In the genomic region with DNA sequence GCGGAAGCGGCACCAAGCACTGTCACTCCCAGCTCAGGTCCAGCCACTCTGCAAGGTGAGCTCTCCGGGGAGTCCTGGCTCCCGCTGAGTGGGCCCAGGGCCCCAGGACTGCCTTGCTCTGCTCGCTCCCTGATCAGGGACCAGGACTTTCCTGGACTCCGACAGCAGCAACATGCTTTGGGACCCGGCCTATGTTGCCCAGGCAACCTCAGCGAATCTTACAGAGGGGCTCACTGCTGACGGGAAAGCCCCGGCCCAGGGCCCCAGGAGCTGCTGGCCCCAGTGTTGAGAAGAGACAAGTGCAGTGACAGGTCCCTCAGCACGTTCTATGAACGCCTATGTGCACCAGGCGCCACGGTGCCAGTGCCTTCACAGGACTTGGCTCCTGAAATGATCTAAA, we compare ENCODE assay signal across 16 cellular contexts. TPM values are rescaled to one million over a fixed set of nuclear protein-coding genes. Genes with fewer than 3 reads are reported as not detected.
DNase-seq lines count a peak whose midpoint lies in the region; ATAC-seq and TF ChIP-seq lines count a peak whose summit lies in the region.
"Had no signal": no experiment of that assay in that cellular context is flagged by ENCODE, and none has a peak within 500 bp of the region (broad histone marks: within the 10 kb centered on the region; RNA-seq: fewer than 3 reads in every experiment).

No MANE protein-coding gene starts in this region.

- POLR2A ChIA-PET in RWPE1 (lab: Yijun Ruan, JAX; ENCODE audit: low non-redundant PET), result no interaction called here

- H3K36me3 ChIP-seq in neural progenitor cell, result no peaks in the 10 kb centered on the region
- H3K36me3 ChIP-seq in skeletal muscle tissue (ENCODE audit: control insufficient read depth in 3 of 3, insufficient read depth in 3 of 3, low read length in 3 of 3), result no peaks in the 10 kb centered on the region
- no peaks in the 10 kb centered on the region for H3K36me3 ChIP-seq in tibial artery

- peaks cover 25% of the 10 kb centered on the region for H3K4me1 Mint-ChIP-seq in neural progenitor cell

- in situ Hi-C loops in ACHN (cut with HindIII; ENCODE audit: low pct_ligation_motif_present, low pct_unique_long_range_greater_than_20kb, low sequenced_read_pairs), result no loop called here

- H4K20me1 ChIP-seq in neural progenitor cell (ENCODE audit: low read depth), result no peaks in the 10 kb centered on the region

- H3K9me3 ChIP-seq in neural progenitor cell (ENCODE audit: low read depth), result no peaks in the 10 kb centered on the region
- H3K9me3 ChIP-seq in skeletal muscle tissue (ENCODE audit: control insufficient read depth in 3 of 3, low read length in 3 of 3), result no peaks in the 10 kb centered on the region
- H3K9me3 ChIP-seq in tibial artery, result no peaks in the 10 kb centered on the region

- peak overlapping the region; percentile 51 for H2AFZ ChIP-seq in neural progenitor cell (replicated peaks)

- peak overlapping the region; percentile 62 for H3K27ac Mint-ChIP-seq in neural progenitor cell
- H3K27ac Mint-ChIP-seq: CD8-positive, alpha-beta T cell had no signal

- H3K4me1 ChIP-seq in neural progenitor cell, result peaks cover 7% of the 10 kb centered on the region
- peaks cover 16 to 32% (median 31%) of the 10 kb centered on the region in 3 donors for H3K4me1 ChIP-seq in skeletal muscle tissue (ENCODE audit: control insufficient read depth in 3 of 3, insufficient read depth in 3 of 3, low read length in 3 of 3)
- peaks cover 0 to 10% (median 0%) of the 10 kb centered on the region in 4 donors for H3K4me1 ChIP-seq in tibial artery

- ATAC-seq in HG03521 (IDR thresholded peaks at IDR 0.05; ENCODE audit: unreplicated experiment), result no peak
- ATAC-seq: CD8-positive, alpha-beta T cell had no signal

- intact Hi-C loops in tibial artery (cut with DNase I; ENCODE audit: low total_unique reads), result loop anchor here (10.0 kb wide), 1 partner anchor 428 kb away; no protein-coding TSS in a partner anchor

- H3K79me2 ChIP-seq in neural progenitor cell (ENCODE audit: low read depth), result no peaks in the 10 kb centered on the region

- H3K27ac ChIP-seq in RWPE1 (peak overlapping the region; percentile 96), neural progenitor cell (no peak overlapping the region), skeletal muscle tissue (ENCODE audit: low read depth, low read length) (peak overlapping the region; percentile 23), tibial artery (no peak overlapping the region)

- peaks cover 11% of the 10 kb centered on the region for H3K27me3 Mint-ChIP-seq in neural progenitor cell (ENCODE audit: insufficient read depth, low read depth)

- peak overlapping the region; percentile 31 for H3K4me3 Mint-ChIP-seq in neural progenitor cell
- H3K4me3 Mint-ChIP-seq: CD8-positive, alpha-beta T cell had no signal

- TF ChIP-seq CTCF in RWPE1 (conservative IDR thresholded peaks at IDR 0.05; ENCODE audit: low read depth) (no peak), neural progenitor cell (IDR thresholded peaks at IDR 0.05) (no peak), tibial artery (IDR thresholded peaks at IDR 0.05) (no peak)

- DNase-seq in RWPE1 (ENCODE audit: low spot score), result no peak
- DNase-seq in ecto neural progenitor cell (ENCODE audit: low spot score), result peak; percentile 78
- no peak for DNase-seq in neural progenitor cell (ENCODE audit: low spot score)
- no peak for DNase-seq in tibial artery
- no peak for DNase-seq in ACHN
- DNase-seq: AML-193; CD8-positive, alpha-beta T cell; KBM-7; MM.1S; NCI-H1048; NCI-H2171; NCI-H345; NCI-H82; Right ventricle myocardium superior had no signal

- H3K4me3 ChIP-seq in neural progenitor cell (no peak overlapping the region), skeletal muscle tissue (ENCODE audit: low read length in 3 of 3) (no peak overlapping the region), tibial artery (no peak overlapping the region)

- no peak overlapping the region for H3K4me2 ChIP-seq in neural progenitor cell

- no peaks in the 10 kb centered on the region for H3K9me3 Mint-ChIP-seq in neural progenitor cell
- H3K9me3 Mint-ChIP-seq: CD8-positive, alpha-beta T cell had no signal

- no peaks in the 10 kb centered on the region for H3K27me3 ChIP-seq in neural progenitor cell
- peaks cover 6 to 19% (median 17%) of the 10 kb centered on the region in 3 donors for H3K27me3 ChIP-seq in skeletal muscle tissue (ENCODE audit: control insufficient read depth in 3 of 3, insufficient read depth in 3 of 3, low read length in 3 of 3)
- peaks cover 0 to 58% of the 10 kb centered on the region in 2 donors for H3K27me3 ChIP-seq in tibial artery

- CTCF ChIA-PET in RWPE1 (lab: Yijun Ruan, JAX), result interaction anchor here (0.8 kb wide), 1 partner anchor 37 kb away, joined by 3 read pairs; no protein-coding TSS in a partner anchor

- no peaks in the 10 kb centered on the region for H3K36me3 Mint-ChIP-seq in neural progenitor cell

- peaks cover 5% of the 10 kb centered on the region for H3F3A ChIP-seq in neural progenitor cell (ENCODE audit: low read depth)

- H3K9ac ChIP-seq in neural progenitor cell (no peak overlapping the region), skeletal muscle tissue (ENCODE audit: low read depth in 1 of 3, low read length in 3 of 3) (peak overlapping the region; percentile 23 to 33 (median 27))

RNA-seq across cellular contexts. Expression of a gene that starts 28.4 kb away (rescaled TPM):
- total RNA-seq in neural progenitor cell (ENCODE audit: low replicate concordance) (1.1 TPM in 1 of 2 replicates, not detected in the other), skeletal muscle tissue (1.0 TPM)

RNA-seq across cellular contexts. Expression of a gene that starts 33.7 kb away (rescaled TPM):
- total RNA-seq in neural progenitor cell (ENCODE audit: low replicate concordance) (47.9 and 51.9 TPM in 2 replicates), skeletal muscle tissue (4.7 TPM)

Comparison
In these comparisons a context has a peak if more than half of its experiments do, and no peak if none do; other contexts are left out.
1. H3K27ac ChIP-seq: peak in RWPE1 (single experiment) and skeletal muscle tissue (single experiment); none in neural progenitor cell (single experiment) and tibial artery (0 of 2).